In the genomic region with DNA sequence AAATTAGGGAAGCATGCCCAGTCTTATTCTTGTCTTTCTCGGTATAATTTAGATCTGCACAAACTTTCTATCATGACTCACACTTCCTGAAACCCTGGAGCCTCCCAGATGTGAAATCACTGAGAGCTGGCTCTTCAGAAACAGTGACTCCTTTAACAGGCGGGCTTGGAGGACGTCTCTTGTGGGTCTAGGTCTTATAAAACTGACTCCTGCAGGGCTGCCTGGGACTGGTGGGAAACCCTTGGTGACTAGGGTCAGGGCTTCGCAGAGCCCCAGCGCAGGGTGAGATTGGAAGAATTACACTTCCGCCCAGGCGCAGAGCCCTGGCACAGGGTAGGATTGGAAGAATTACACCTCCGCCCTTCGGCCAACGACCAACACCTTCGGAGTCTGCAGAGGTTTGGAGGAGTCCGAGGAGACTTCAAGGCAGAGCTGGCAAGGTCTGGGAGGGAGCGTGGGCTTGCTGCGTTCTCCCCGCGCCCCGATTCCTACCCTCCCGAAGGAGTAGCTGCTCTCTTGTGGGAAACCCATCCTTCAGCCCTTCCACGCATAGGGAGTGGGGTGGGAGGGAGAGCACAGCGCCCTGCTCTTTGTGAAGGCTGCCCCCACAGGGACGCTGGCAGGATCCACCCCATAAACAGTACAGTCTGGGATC, we compare ENCODE assay signal across 10 cellular contexts. TPM values are rescaled to one million over a fixed set of nuclear protein-coding genes. Genes with fewer than 3 reads are reported as not detected.
A peak's percentile ranks its signal among the peaks of the same experiment; 100 is the strongest.
DNase-seq lines count a peak whose midpoint lies in the region; TF ChIP-seq lines count a peak whose summit lies in the region.
"Had no signal": no experiment of that assay in that cellular context is flagged by ENCODE, and none has a peak within 500 bp of the region (broad histone marks: within the 10 kb centered on the region; RNA-seq: fewer than 3 reads in every experiment).

No MANE protein-coding gene starts in this region.

- no peak overlapping the region for H3K27ac ChIP-seq in testis
- H3K27ac ChIP-seq: C4-2B, pancreas had no signal

- WGBS in testis, 2 donors: 44 to 57% methylated on average over 20 to 21 of the region's 21 CpGs

- no peak for TF ChIP-seq POLR2A in testis (IDR thresholded peaks at IDR 0.05)

- intact Hi-C loops in testis (cut with DNase I; ENCODE audit: low total_unique reads): no loop called here

- H3K9me3 ChIP-seq in testis: no peaks in the 10 kb centered on the region
- H3K9me3 ChIP-seq: pancreas had no signal

- peak overlapping the region in 1 of 2 donors; percentile 18 for H3K4me3 ChIP-seq in testis
- H3K4me3 ChIP-seq: pancreas had no signal

- DNase-seq in NCI-H146 (lab: John Stamatoyannopoulos, UW) (peak; percentile 22), NCI-H146 treated with DMSO at 0.1 percent for 48 hours (lab: John Stamatoyannopoulos, UW; ENCODE audit: unreplicated experiment) (no peak), NOMO-1 treated with DMSO at 0.1 percent for 48 hours (lab: John Stamatoyannopoulos, UW; ENCODE audit: unreplicated experiment) (peak; percentile 92), dermis blood vessel endothelial cell (peak; percentile 58), renal cortical epithelial cell (ENCODE audit: low read depth) (peak; percentile 6), NCI-H345 treated with DMSO at 0.1 percent for 48 hours (lab: John Stamatoyannopoulos, UW; ENCODE audit: unreplicated experiment) (no peak), testis (no peak), GM13977 (ENCODE audit: low spot score) (no peak)

- H3K36me3 ChIP-seq in testis (ENCODE audit: low read depth, missing control alignments): no peaks in the 10 kb centered on the region
- H3K36me3 ChIP-seq: pancreas had no signal

- no peaks in the 10 kb centered on the region for H3K27me3 ChIP-seq in testis
- H3K27me3 ChIP-seq: pancreas had no signal

- in situ Hi-C loops in GM13977 (cut with MboI; ENCODE audit: low pct_unique_long_range_greater_than_20kb, low sequenced_read_pairs, unreplicated experiment): no loop called here

- TF ChIP-seq CTCF in testis (IDR thresholded peaks at IDR 0.05) (no peak), GM13977 (IDR thresholded peaks at IDR 0.05; ENCODE audit: extremely low read depth, insufficient read depth, missing control alignments) (no peak)

- H3K4me1 ChIP-seq in testis: no peaks in the 10 kb centered on the region
- H3K4me1 ChIP-seq: pancreas had no signal

RNA-seq across cellular contexts. Expression of a gene that starts 43.4 kb away (rescaled TPM):
- total RNA-seq in dermis blood vessel endothelial cell: 6.5 and 8.8 TPM in 2 replicates
- 5.6 and 11.2 TPM in 2 replicates for total RNA-seq in renal cortical epithelial cell
- 10 to 100 TPM; 23.8 to 35.0 TPM for total RNA-seq in testis
- polyA plus RNA-seq in testis (ENCODE audit: insufficient read depth, low read depth, low replicate concordance): 23.1 TPM

RNA-seq across cellular contexts. Expression of a gene that starts 57.1 kb away (rescaled TPM):
- total RNA-seq in dermis blood vessel endothelial cell (10.7 and 17.5 TPM in 2 replicates), renal cortical epithelial cell (7.5 and 40.4 TPM in 2 replicates), testis (10 to 100 TPM; 16.1 to 17.2 TPM)
- 9.5 TPM for polyA plus RNA-seq in testis (ENCODE audit: insufficient read depth, low read depth, low replicate concordance)

Comparison
In these comparisons a context has a peak if more than half of its experiments do, and no peak if none do; other contexts are left out.
1. DNase-seq: peak in NCI-H146 (single experiment), NOMO-1 treated with DMSO at 0.1 percent for 48 hours (single experiment), dermis blood vessel endothelial cell (single experiment) and renal cortical epithelial cell (single experiment); none in NCI-H146 treated with DMSO at 0.1 percent for 48 hours (single experiment), NCI-H345 treated with DMSO at 0.1 percent for 48 hours (single experiment), testis (single experiment) and GM13977 (single experiment).